Comparison of ENCODE assay signal across 8 cellular contexts in the genomic region with DNA sequence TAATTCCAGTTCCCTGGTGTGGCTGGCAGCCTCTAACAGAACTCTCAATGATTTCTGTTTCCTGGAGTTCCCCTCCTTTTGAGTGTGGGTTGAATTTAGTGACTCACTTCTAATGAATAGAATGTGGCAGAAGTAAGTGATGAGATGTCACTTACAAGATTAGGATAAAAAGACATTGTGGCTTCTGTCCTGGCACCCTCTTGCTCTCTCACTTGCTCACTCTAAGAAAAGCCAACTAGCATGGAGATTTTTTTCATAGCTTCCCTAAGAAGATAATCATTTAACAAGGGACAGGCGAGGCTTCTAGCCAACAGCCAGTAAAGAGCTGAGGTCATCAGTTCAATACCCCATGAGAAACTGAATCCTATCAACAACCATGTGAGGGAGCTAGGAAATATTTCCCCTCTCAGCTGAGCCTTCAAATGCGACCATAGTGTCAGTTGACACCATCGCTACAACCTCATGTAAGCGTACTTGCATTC.
DNase-seq lines count a peak whose midpoint lies in the region; ATAC-seq lines count a peak whose summit lies in the region.

No MANE protein-coding gene starts in this region.

- in situ Hi-C loops in ACHN (cut with HindIII; ENCODE audit: low pct_ligation_motif_present, low pct_unique_long_range_greater_than_20kb, low sequenced_read_pairs): no loop called here

- ATAC-seq in GM18867 (IDR thresholded peaks at IDR 0.05; ENCODE audit: unreplicated experiment) (peak; percentile 24), GM21390 (IDR thresholded peaks at IDR 0.05; ENCODE audit: unreplicated experiment) (no peak)

- peak; percentile 71 for DNase-seq in ACHN
- peak; percentile 88 for DNase-seq in M059J (ENCODE audit: low read depth)
- DNase-seq in epithelial cell of prostate (ENCODE audit: low read depth, low spot score): peak; percentile 82
- DNase-seq in NCI-H1417 (lab: John Stamatoyannopoulos, UW): no peak
- DNase-seq in AML-193 (lab: John Stamatoyannopoulos, UW): no peak
- DNase-seq in HuH-7 (ENCODE audit: low spot score): no peak

- peak overlapping the region; percentile 85 for H3K27ac ChIP-seq in epithelial cell of prostate

Comparison
In these comparisons a context has a peak if more than half of its experiments do, and no peak if none do; other contexts are left out.
1. DNase-seq: peak in ACHN (single experiment), M059J (single experiment) and epithelial cell of prostate (single experiment); none in NCI-H1417 (0 of 3), AML-193 (0 of 2) and HuH-7 (single experiment).